In the genomic region with DNA sequence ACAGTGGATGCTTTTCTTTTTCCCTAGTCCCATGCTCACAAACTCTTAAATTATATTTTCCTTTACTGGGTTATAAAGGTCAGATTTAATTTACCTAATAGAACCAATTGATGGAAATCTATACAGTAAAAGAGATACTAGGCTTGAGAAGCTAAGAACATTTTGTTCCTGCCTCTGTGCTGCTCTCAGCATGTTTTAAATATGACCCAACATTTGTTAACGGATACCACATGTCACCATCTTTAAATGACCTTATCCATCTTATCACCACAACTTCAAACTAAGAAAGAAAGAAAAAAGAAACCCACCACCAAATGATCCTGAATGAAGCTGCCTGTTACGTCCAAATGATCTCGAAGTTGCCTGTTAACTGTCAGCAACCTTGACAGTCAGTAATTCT, we compare ENCODE assay signal across 28 cellular contexts.
"Had no signal": no experiment of that assay in that cellular context is flagged by ENCODE, and none has a peak within 500 bp of the region (broad histone marks: within the 10 kb centered on the region; RNA-seq: fewer than 3 reads in every experiment).

No MANE protein-coding gene starts in this region.

- ATAC-seq: left colon; left lung; lower lobe of right lung; naive thymus-derived CD8-positive, alpha-beta T cell; right lobe of liver; stimulated activated memory B cell treated with anti-CD40 and anti-IgM and Interleukin-4, amounts not matched to agents 10 μg/mL and 1 μg/mL and 100 μg/mL, for 72 hours; stimulated activated naive CD8-positive, alpha-beta T cell treated with anti-CD3 and anti-CD28 coated beads, Interleukin-15, amount 100 ng/mL, for 72 hours had no signal

- H2AFZ ChIP-seq: neural progenitor cell had no signal

- H3K9me3 Mint-ChIP-seq: stimulated activated memory B cell treated with anti-CD40 and anti-IgM and Interleukin-4, amounts not matched to agents 10 μg/mL and 1 μg/mL and 100 μg/mL, for 72 hours; stimulated activated naive CD8-positive, alpha-beta T cell treated with anti-CD3 and anti-CD28 coated beads, Interleukin-15, amount 100 ng/mL, for 72 hours; type B pancreatic cell had no signal

- H3K9ac ChIP-seq: neural progenitor cell had no signal

- DNase-seq: hypothalamus; immature natural killer cell; kidney; left colon; left lung; lower lobe of right lung; mammary epithelial cell; mesenchymal stem cell; naive thymus-derived CD8-positive, alpha-beta T cell; occipital lobe; right lobe of liver; stimulated activated CD4-positive, alpha-beta T cell treated with anti-CD3 and anti-CD28 coated beads, Interleukin-1b, Interleukin-23, amount 100 ng/mL, for 48 hours; stimulated activated CD4-positive, alpha-beta T cell treated with anti-CD3 and anti-CD28 coated beads, Interleukin-2, amount 100 ng/mL, for 48 hours; stimulated activated CD4-positive, alpha-beta T cell treated with anti-CD3 and anti-CD28 coated beads, Interleukin-4, amount 100 ng/mL, for 4 hours; stimulated activated CD8-positive, alpha-beta memory T cell treated with anti-CD3 and anti-CD28 coated beads, Interleukin-4, amount 100 ng/mL, for 48 hours; stimulated activated naive CD4-positive, alpha-beta T cell treated with Interleukin-2 at 50 U/mL for 16 hours; stimulated activated naive CD8-positive, alpha-beta T cell treated with anti-CD3 and anti-CD28 coated beads, Interleukin-15, amount 100 ng/mL, for 72 hours; substantia nigra; uterus had no signal

- H3K4me3 ChIP-seq: left lung, lower lobe of right lung, neural progenitor cell, right atrium auricular region, right lobe of liver, smooth muscle cell, tibial nerve, uterus had no signal

- H3K27me3 ChIP-seq: left lung, neural progenitor cell, neutrophil, right atrium auricular region, right lobe of liver, tibial nerve, uterus had no signal

- H3K9me3 ChIP-seq: left lung, lower lobe of right lung, neutrophil, right atrium auricular region, right lobe of liver, tibial nerve, uterus had no signal

- H3K36me3 ChIP-seq: left lung, lower lobe of right lung, neural progenitor cell, neutrophil, right atrium auricular region, right lobe of liver, tibial nerve, uterus had no signal

- H3K4me1 ChIP-seq: left lung, lower lobe of right lung, neural progenitor cell, right atrium auricular region, right lobe of liver, tibial nerve had no signal

- H3K36me3 Mint-ChIP-seq: immature natural killer cell; naive thymus-derived CD8-positive, alpha-beta T cell; neural progenitor cell; stimulated activated memory B cell treated with anti-CD40 and anti-IgM and Interleukin-4, amounts not matched to agents 10 μg/mL and 1 μg/mL and 100 μg/mL, for 72 hours; type B pancreatic cell had no signal

- H3K4me3 Mint-ChIP-seq: immature natural killer cell; naive thymus-derived CD8-positive, alpha-beta T cell; nephron; neural progenitor cell; stimulated activated memory B cell treated with anti-CD40 and anti-IgM and Interleukin-4, amounts not matched to agents 10 μg/mL and 1 μg/mL and 100 μg/mL, for 72 hours; stimulated activated naive CD8-positive, alpha-beta T cell treated with anti-CD3 and anti-CD28 coated beads, Interleukin-15, amount 100 ng/mL, for 72 hours; type B pancreatic cell had no signal

- H3K27ac ChIP-seq: left lung, lower lobe of right lung, neural progenitor cell, neutrophil, right atrium auricular region, right lobe of liver, tibial nerve, uterus had no signal

- H3K4me2 ChIP-seq: neural progenitor cell, smooth muscle cell had no signal

- H3K27me3 Mint-ChIP-seq: naive thymus-derived CD8-positive, alpha-beta T cell; progenitor cell of endocrine pancreas; stimulated activated memory B cell treated with anti-CD40 and anti-IgM and Interleukin-4, amounts not matched to agents 10 μg/mL and 1 μg/mL and 100 μg/mL, for 72 hours; stimulated activated naive CD8-positive, alpha-beta T cell treated with anti-CD3 and anti-CD28 coated beads, Interleukin-15, amount 100 ng/mL, for 72 hours had no signal

- H3K4me1 Mint-ChIP-seq: immature natural killer cell; naive thymus-derived CD8-positive, alpha-beta T cell; stimulated activated memory B cell treated with anti-CD40 and anti-IgM and Interleukin-4, amounts not matched to agents 10 μg/mL and 1 μg/mL and 100 μg/mL, for 72 hours; stimulated activated naive CD8-positive, alpha-beta T cell treated with anti-CD3 and anti-CD28 coated beads, Interleukin-15, amount 100 ng/mL, for 72 hours had no signal
